8 cellular contexts compared by ENCODE assay signal in genomic region chr3:42118762-42119361, GRCh38. TPM values are rescaled to one million over a fixed set of nuclear protein-coding genes. Genes with fewer than 3 reads are reported as not detected.
A peak's percentile ranks its signal among the peaks of the same experiment; 100 is the strongest.
DNase-seq lines count a peak whose midpoint lies in the region; ATAC-seq and TF ChIP-seq lines count a peak whose summit lies in the region.

No MANE protein-coding gene starts in this region.

- H3K4me3 Mint-ChIP-seq in activated T-cell treated with anti-CD3 and anti-CD28 coated beads, Interleukin-2, amount 50 U/mL, for 72 hours: no peak overlapping the region

- intact Hi-C loops in left ventricle myocardium superior (cut with micrococcal nuclease): loop anchor here (5.0 kb wide), 1 partner anchor 73 kb away; no protein-coding TSS in a partner anchor

- in situ Hi-C loops in GM23248 (cut with MboI) (no loop called here), KBM-7 (cut with MboI; ENCODE audit: low pct_unique_long_range_greater_than_20kb, low sequenced_read_pairs) (loop anchor here (25.0 kb wide), 1 partner anchor 318 kb away; no protein-coding TSS in a partner anchor)

- no peak overlapping the region for H3K9ac ChIP-seq in GM23248

- ATAC-seq in activated T-cell treated with anti-CD3 and anti-CD28 coated beads, Interleukin-2, amount 50 U/mL, for 72 hours (replicated peaks in 1 of 2): peak in 1 of 2 donors; percentile 57
- peak; percentile 58 for ATAC-seq in left ventricle myocardium superior

- no peaks in the 10 kb centered on the region for H3K36me3 Mint-ChIP-seq in activated T-cell treated with anti-CD3 and anti-CD28 coated beads, Interleukin-2, amount 50 U/mL, for 72 hours (ENCODE audit: insufficient read depth in 2 of 2)

- no peaks in the 10 kb centered on the region for H3K9me3 Mint-ChIP-seq in activated T-cell treated with anti-CD3 and anti-CD28 coated beads, Interleukin-2, amount 50 U/mL, for 72 hours

- peaks cover 89% of the 10 kb centered on the region for H3K79me2 ChIP-seq in GM23248 (ENCODE audit: insufficient read depth)

- no peak overlapping the region for H3K27ac Mint-ChIP-seq in activated T-cell treated with anti-CD3 and anti-CD28 coated beads, Interleukin-2, amount 50 U/mL, for 72 hours

- H3K9me2 ChIP-seq in GM23248 (ENCODE audit: insufficient read depth): no peaks in the 10 kb centered on the region

- WGBS in GM23248 (ENCODE audit: low coverage in 1 of 2, low lambda C conversion rate in 2 of 2, missing lambda C conversion rate in 2 of 2), 2 experiments: 43 to 50% methylated on average over 2 of the region's 2 CpGs

- H3K27ac ChIP-seq in GM23248 (no peak overlapping the region), WERI-Rb-1 (no peak overlapping the region)

- H3K4me1 Mint-ChIP-seq in activated T-cell treated with anti-CD3 and anti-CD28 coated beads, Interleukin-2, amount 50 U/mL, for 72 hours (ENCODE audit: low read depth): peaks cover 20% of the 10 kb centered on the region

- TF ChIP-seq CTCF in WERI-Rb-1 (IDR thresholded peaks at IDR 0.05; ENCODE audit: low read depth, low read length): peak; percentile 78

- no peak overlapping the region for H3K4me2 ChIP-seq in GM23248 (ENCODE audit: unreplicated experiment)

- H3K36me3 ChIP-seq in GM23248 (ENCODE audit: low read depth) (no peaks in the 10 kb centered on the region), WERI-Rb-1 (peaks cover 3% of the 10 kb centered on the region; the same call in 1 of the 2 replicates)

- H3K27me3 ChIP-seq in GM23248 (replicated peaks; ENCODE audit: insufficient read depth): no peaks in the 10 kb centered on the region
- H3K27me3 ChIP-seq in WERI-Rb-1 (ENCODE audit: insufficient read depth, low read depth, severe bottlenecking): no peaks in the 10 kb centered on the region

- H3K4me1 ChIP-seq in GM23248 (ENCODE audit: insufficient read depth): peaks cover 39% of the 10 kb centered on the region

- peaks cover 36% of the 10 kb centered on the region for H3F3A ChIP-seq in GM23248 (ENCODE audit: insufficient read depth)

- DNase-seq in activated T-cell treated with anti-CD3 and anti-CD28 coated beads, Interleukin-2, amount 50 U/mL, for 72 hours: peak; percentile 10 to 11
- DNase-seq in activated T-cell treated with anti-CD3 and anti-CD28 coated beads, Interleukin-2, amount 50 U/mL, for 1 hour: no peak
- DNase-seq in GM23248 (peak; percentile 42), KBM-7 (peak; percentile 67), WERI-Rb-1 (peak; percentile 65), left ventricle myocardium superior (no peak), SKM-1 (lab: John Stamatoyannopoulos, UW; ENCODE audit: unreplicated experiment) (no peak)
- DNase-seq in stimulated activated CD8-positive, alpha-beta memory T cell treated with anti-CD3 and anti-CD28 coated beads, Interleukin-4, amount 100 ng/mL, for 48 hours: peak; percentile 39

- H3K9me3 ChIP-seq in GM23248 (ENCODE audit: low read depth): no peaks in the 10 kb centered on the region
- no peaks in the 10 kb centered on the region for H3K9me3 ChIP-seq in WERI-Rb-1 (ENCODE audit: severe bottlenecking)

- H3K4me3 ChIP-seq in GM23248 (no peak overlapping the region), WERI-Rb-1 (ENCODE audit: low read depth, low read length) (no peak overlapping the region)

- H4K20me1 ChIP-seq in GM23248 (ENCODE audit: insufficient read depth): peaks cover 6% of the 10 kb centered on the region; the same call in 1 of the 2 replicates

- no peak overlapping the region for H2AFZ ChIP-seq in GM23248

- no peaks in the 10 kb centered on the region for H3K27me3 Mint-ChIP-seq in activated T-cell treated with anti-CD3 and anti-CD28 coated beads, Interleukin-2, amount 50 U/mL, for 72 hours (ENCODE audit: low read depth)

RNA-seq across cellular contexts. Expression of gene TRAK1, which starts 27.7 kb away (rescaled TPM):
- total RNA-seq in activated T-cell treated with anti-CD3 and anti-CD28 coated beads, Interleukin-2, amount 50 U/mL, for 72 hours: 10 to 100 TPM; 17.8 to 19.6 TPM
- total RNA-seq in GM23248 (2014; rRNA removed; shearing (Covaris generic)): 41.5 and 51.0 TPM in 2 replicates
- polyA plus RNA-seq in GM23248 (2016; fragmentation: Nextera tagmentation; extraction: Ambion mirVana): 13.6 and 13.7 TPM in 2 replicates
- total RNA-seq in left ventricle myocardium superior: 323 TPM

Comparison
In these comparisons a context has a peak if more than half of its experiments do, and no peak if none do; other contexts are left out.
1. DNase-seq: peak in activated T-cell treated with anti-CD3 and anti-CD28 coated beads, Interleukin-2, amount 50 U/mL, for 72 hours (2 of 2), GM23248 (single experiment), KBM-7 (single experiment), WERI-Rb-1 (single experiment) and stimulated activated CD8-positive, alpha-beta memory T cell treated with anti-CD3 and anti-CD28 coated beads, Interleukin-4, amount 100 ng/mL, for 48 hours (single experiment); none in activated T-cell treated with anti-CD3 and anti-CD28 coated beads, Interleukin-2, amount 50 U/mL, for 1 hour (single experiment), left ventricle myocardium superior (single experiment) and SKM-1 (single experiment).